Comparison of ENCODE assay signal across 8 cellular contexts in the genomic region with DNA sequence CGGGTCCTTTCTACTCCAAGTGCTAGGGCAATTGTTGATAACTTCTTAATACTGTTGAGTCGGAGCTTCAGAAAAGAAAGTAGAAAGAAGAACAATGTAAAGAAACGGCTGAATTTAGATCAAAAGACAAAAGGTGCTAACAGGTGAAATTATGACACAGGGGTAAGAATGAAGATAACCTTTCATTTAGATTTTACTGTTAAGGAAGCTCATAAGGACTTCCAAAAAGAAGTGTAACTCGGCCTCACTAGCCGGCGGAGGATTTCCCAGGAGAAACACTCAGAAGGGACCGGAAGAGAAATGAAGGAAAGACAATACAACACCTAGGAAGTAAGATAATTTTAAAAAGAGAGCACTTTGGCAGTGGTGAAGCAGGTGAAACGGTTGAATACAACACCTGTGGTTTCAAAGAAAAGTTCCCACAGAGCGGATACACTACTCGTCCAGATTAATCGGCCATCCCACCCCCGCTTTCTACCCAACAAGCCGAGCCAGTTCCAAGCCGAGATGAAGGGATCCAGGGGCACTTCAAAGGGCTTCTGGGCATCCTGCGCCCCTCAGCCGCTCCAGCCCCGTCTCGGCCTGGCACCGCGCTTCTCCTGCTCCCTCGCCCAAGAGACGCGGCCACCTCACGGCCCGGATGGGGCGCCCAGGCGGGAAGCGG. TPM values are rescaled to one million over a fixed set of nuclear protein-coding genes. Genes with fewer than 3 reads are reported as not detected.
DNase-seq lines count a peak whose midpoint lies in the region; ATAC-seq, FAIRE-seq and TF ChIP-seq lines count a peak whose summit lies in the region.

No MANE protein-coding gene starts in this region.

- H3K4me2 ChIP-seq in SU-DHL-6 (ENCODE audit: low read depth, low read length, poor library complexity, severe bottlenecking), result peak overlapping the region; percentile 88

- H3K27me3 ChIP-seq in A673 (replicated peaks; ENCODE audit: insufficient read depth, low read depth, low read length, poor library complexity) (no peaks in the 10 kb centered on the region), SU-DHL-6 (ENCODE audit: low read length) (no peaks in the 10 kb centered on the region), neutrophil (no peaks in the 10 kb centered on the region)

- CTCF ChIA-PET in A673 (lab: Charles Lee), result interaction anchor here (1.1 to 2.4 kb wide), 4 partner anchors 12 to 311 kb away, joined by 3 to 10 read pairs (median 4); no protein-coding TSS in a partner anchor

- H3K79me2 ChIP-seq in SU-DHL-6 (ENCODE audit: insufficient read depth, low read length), result no peaks in the 10 kb centered on the region

- H3K36me3 ChIP-seq in A673 (ENCODE audit: insufficient read depth, low read length, poor library complexity, severe bottlenecking) (peaks cover 34% of the 10 kb centered on the region), SU-DHL-6 (ENCODE audit: low read length) (peaks cover 6% of the 10 kb centered on the region), neutrophil (peaks cover 11% of the 10 kb centered on the region)

- H3K9me2 ChIP-seq in SU-DHL-6 (replicated peaks; ENCODE audit: insufficient read depth, low read length), result no peaks in the 10 kb centered on the region

- peak overlapping the region; percentile 77 for H3K9ac ChIP-seq in SU-DHL-6 (ENCODE audit: low read length)

- no peak for TF ChIP-seq CTCF in A673 (conservative IDR thresholded peaks at IDR 0.05; ENCODE audit: low read depth, low read length)
- no peak for TF ChIP-seq CTCF in SU-DHL-6 (IDR thresholded peaks at IDR 0.05; ENCODE audit: insufficient read depth, low read length, poor library complexity, severe bottlenecking)
- TF ChIP-seq CTCF in fibroblast of villous mesenchyme (IDR thresholded peaks at IDR 0.05; ENCODE audit: insufficient read depth, low read depth, low read length), result no peak
- no peak for TF ChIP-seq CTCF in neutrophil (IDR thresholded peaks at IDR 0.05)

- BruUV-seq in A673 (replicated peaks; lab: Mats Ljungman, UMichigan), result TSS peak; percentile 33

- FAIRE-seq in GM18507 (lab: Jason Lieb, UNC), result peak; percentile 12

- intact Hi-C loops in A673 (cut with micrococcal nuclease; ENCODE audit: unreplicated experiment), result loop anchor here (5.0 kb wide), 1 partner anchor 77 kb away; no protein-coding TSS in a partner anchor

- POLR2A ChIA-PET in A673 (lab: Charles Lee; ENCODE audit: low non-redundant PET), result interaction anchor here (0.7 kb wide), 1 partner anchor 74 kb away, joined by 4 read pairs; no protein-coding TSS in a partner anchor

- peak; percentile 16 for ATAC-seq in HG03060 (IDR thresholded peaks at IDR 0.05; ENCODE audit: low read depth, unreplicated experiment)

- H4K20me1 ChIP-seq in SU-DHL-6 (ENCODE audit: low read depth, low read length), result no peaks in the 10 kb centered on the region

- H3K4me3 ChIP-seq in A673 (ENCODE audit: low read depth, low read length, poor library complexity, severe bottlenecking) (peak overlapping the region; percentile 89), SU-DHL-6 (ENCODE audit: insufficient read depth, low read length, poor library complexity, severe bottlenecking) (peak overlapping the region; percentile 87), fibroblast of villous mesenchyme (ENCODE audit: low read depth, low read length) (peak overlapping the region; percentile 96), neutrophil (ENCODE audit: low read depth in 1 of 2, low read length in 1 of 2) (peak overlapping the region; percentile 96)

- peak overlapping the region; percentile 92 for H2AFZ ChIP-seq in SU-DHL-6 (ENCODE audit: low read depth, low read length, severe bottlenecking)

- no peaks in the 10 kb centered on the region for H3F3A ChIP-seq in SU-DHL-6 (ENCODE audit: insufficient read depth)

- H3K9me3 ChIP-seq in A673 (ENCODE audit: low read depth, low read length, poor library complexity, severe bottlenecking), result no peaks in the 10 kb centered on the region
- no peaks in the 10 kb centered on the region for H3K9me3 ChIP-seq in SU-DHL-6 (ENCODE audit: insufficient read depth, low read length)
- H3K9me3 ChIP-seq in neutrophil, result no peaks in the 10 kb centered on the region

- peaks cover 8% of the 10 kb centered on the region for H3K4me1 ChIP-seq in A673 (ENCODE audit: insufficient read depth, low read length, poor library complexity, severe bottlenecking)
- peaks cover 18 to 24% of the 10 kb centered on the region in 2 experiments for H3K4me1 ChIP-seq in neutrophil (ENCODE audit: control insufficient read depth in 1 of 2, insufficient read depth in 1 of 2, low read depth in 1 of 2, low read length in 1 of 2)

- peak overlapping the region; percentile 88 for H3K27ac ChIP-seq in A673 (ENCODE audit: low read depth, low read length, poor library complexity, severe bottlenecking)
- no peak overlapping the region for H3K27ac ChIP-seq in SU-DHL-6 (ENCODE audit: low read depth, low read length)
- peak overlapping the region; percentile 27 for H3K27ac ChIP-seq in neutrophil

- DNase-seq in A673 (ENCODE audit: low spot score) (no peak), GM18507 (ENCODE audit: extremely low spot score, insufficient read length, low read depth) (no peak), fibroblast of villous mesenchyme (ENCODE audit: low read depth) (peak; percentile 10), cerebellum (ENCODE audit: low spot score) (no peak), GF-D8 (lab: John Stamatoyannopoulos, UW) (no peak)

RNA-seq across cellular contexts. Expression of gene PPP2R1B, which starts 0.7 kb away (rescaled TPM):
- total RNA-seq in A673 (2021), result 72.2 and 80.0 TPM in 2 replicates
- total RNA-seq in fibroblast of villous mesenchyme, result 25.1 and 38.9 TPM in 2 replicates
- total RNA-seq in cerebellum, result 19.5 TPM
